ENCODE assay signal across 19 cellular contexts in genomic region chr3:43549626-43550025, GRCh38.
A peak's percentile ranks its signal among the peaks of the same experiment; 100 is the strongest.
DNase-seq lines count a peak whose midpoint lies in the region; ATAC-seq and TF ChIP-seq lines count a peak whose summit lies in the region.
"Had no signal": no experiment of that assay in that cellular context is flagged by ENCODE, and none has a peak within 500 bp of the region (broad histone marks: within the 10 kb centered on the region; RNA-seq: fewer than 3 reads in every experiment).

No MANE protein-coding gene starts in this region.

- no peak for ATAC-seq in HG02981 (IDR thresholded peaks at IDR 0.05; ENCODE audit: unreplicated experiment)
- ATAC-seq: A549; CD8-positive, alpha-beta T cell; GM23338; HepG2 had no signal

- no peak overlapping the region for H3K4me3 Mint-ChIP-seq in Calu3 (ENCODE audit: low read depth, unreplicated experiment)
- H3K4me3 Mint-ChIP-seq: B cell; CD8-positive, alpha-beta T cell; GM23338; IgD-negative memory B cell had no signal

- H3K27me3 Mint-ChIP-seq in Calu3 (ENCODE audit: unreplicated experiment): no peaks in the 10 kb centered on the region
- H3K27me3 Mint-ChIP-seq: B cell, IgD-negative memory B cell had no signal

- BruUV-seq in Calu3 (replicated peaks; lab: Mats Ljungman, UMichigan): no TSS peak

- H3K27ac ChIP-seq in spleen: peak overlapping the region in 6 of 8 donors; percentile 1 to 66 (median 37)
- H3K27ac ChIP-seq: 22Rv1; A549; BLaER1 treated with 17β-estradiol and CSF1 and Interleukin-3, amounts not matched to agents 10 nM and 100 nM had no signal

- H3K9me3 ChIP-seq in spleen: no peaks in the 10 kb centered on the region
- H3K9me3 ChIP-seq: A549 had no signal

- peaks cover 0 to 4% (median 0%) of the 10 kb centered on the region in 6 donors for H3K4me1 ChIP-seq in spleen
- H3K4me1 ChIP-seq: A549; BLaER1 treated with 17β-estradiol and CSF1 and Interleukin-3, amounts not matched to agents 10 nM and 100 nM had no signal

- H3K9me3 Mint-ChIP-seq in Calu3 (ENCODE audit: low read depth, unreplicated experiment): no peaks in the 10 kb centered on the region
- H3K9me3 Mint-ChIP-seq: CD8-positive, alpha-beta T cell; GM23338 had no signal

- no peak for TF ChIP-seq CTCF in AG09319 (IDR thresholded peaks at IDR 0.05; ENCODE audit: low read depth, low read length)
- no peak for TF ChIP-seq CTCF in spleen (IDR thresholded peaks at IDR 0.05 in 8 of 11, conservative IDR thresholded peaks at IDR 0.05 in 3 of 11)
- TF ChIP-seq CTCF in Calu3 (IDR thresholded peaks at IDR 0.05; ENCODE audit: unreplicated experiment): no peak

- no peaks in the 10 kb centered on the region for H3K36me3 Mint-ChIP-seq in Calu3 (ENCODE audit: insufficient read depth, unreplicated experiment)

- DNase-seq in AG09319 (ENCODE audit: extremely low read depth, low read depth) (peak; percentile 5), M059J (ENCODE audit: low read depth) (peak; percentile 2), dedifferentiated amniotic fluid mesenchymal stem cell (ENCODE audit: extremely low spot score) (peak; percentile 32), spleen (no peak), superior temporal gyrus (ENCODE audit: extremely low spot score) (no peak), Calu3 (no peak)
- DNase-seq: CD8-positive, alpha-beta T cell; DMS 273 treated with DMSO at 0.1 percent for 48 hours; DND-41; HCEC 1CT; KBM-7 had no signal

- TF ChIP-seq POLR2A in spleen (IDR thresholded peaks at IDR 0.05): no peak

- peaks cover 0 to 14% (median 2%) of the 10 kb centered on the region in 6 donors for H3K36me3 ChIP-seq in spleen

- WGBS in spleen, 5 donors: 66 to 93% (median 80%) methylated on average over 4 of the region's 4 CpGs

- no peak overlapping the region for H3K4me3 ChIP-seq in spleen
- H3K4me3 ChIP-seq: A549; BLaER1 treated with 17β-estradiol and CSF1 and Interleukin-3, amounts not matched to agents 10 nM and 100 nM; GM23338 had no signal

- H3K4me1 Mint-ChIP-seq in Calu3 (ENCODE audit: low read depth, unreplicated experiment): no peaks in the 10 kb centered on the region
- H3K4me1 Mint-ChIP-seq: B cell, GM23338, IgD-negative memory B cell had no signal

- H3K27ac Mint-ChIP-seq in Calu3 (ENCODE audit: unreplicated experiment): no peak overlapping the region
- H3K27ac Mint-ChIP-seq: B cell; CD8-positive, alpha-beta T cell; GM23338; IgD-negative memory B cell had no signal

- CTCF ChIA-PET in Calu3 (lab: Charles Lee): no interaction called here

- intact Hi-C loops in spleen (cut with DNase I; ENCODE audit: low total_unique reads) (no loop called here), Calu3 (cut with micrococcal nuclease; ENCODE audit: unreplicated experiment) (no loop called here)

- H3K27me3 ChIP-seq in spleen (replicated peaks in 1 of 7): no peaks in the 10 kb centered on the region
- H3K27me3 ChIP-seq: BLaER1 treated with 17β-estradiol and CSF1 and Interleukin-3, amounts not matched to agents 10 nM and 100 nM had no signal

Comparison
In these comparisons a context has a peak if more than half of its experiments do, and no peak if none do; other contexts are left out.
1. DNase-seq: peak in AG09319 (single experiment), M059J (single experiment) and dedifferentiated amniotic fluid mesenchymal stem cell (single experiment); none in spleen (single experiment), superior temporal gyrus (single experiment) and Calu3 (single experiment).